9 cellular contexts compared by ENCODE assay signal in genomic region chr4:53592686-53593641, GRCh38. TPM values are rescaled to one million over a fixed set of nuclear protein-coding genes. Genes with fewer than 3 reads are reported as not detected.
A peak's percentile ranks its signal among the peaks of the same experiment; 100 is the strongest.
DNase-seq lines count a peak whose midpoint lies in the region; ATAC-seq lines count a peak whose summit lies in the region.
"Had no signal": no experiment of that assay in that cellular context is flagged by ENCODE, and none has a peak within 500 bp of the region (broad histone marks: within the 10 kb centered on the region; RNA-seq: fewer than 3 reads in every experiment).

No MANE protein-coding gene starts in this region.

- ATAC-seq in Right ventricle myocardium inferior (peak; percentile 57), GM19467 (IDR thresholded peaks at IDR 0.05; ENCODE audit: unreplicated experiment) (no peak), HG02678 (IDR thresholded peaks at IDR 0.05; ENCODE audit: unreplicated experiment) (no peak)

- peaks cover 0 to 3% (median 0%) of the 10 kb centered on the region in 8 donors for H3K9me3 Mint-ChIP-seq in CD4-positive, alpha-beta memory T cell

- peaks cover 13 to 15% of the 10 kb centered on the region in 2 donors for H3K27me3 Mint-ChIP-seq in CD4-positive, alpha-beta memory T cell

- H3K9me3 ChIP-seq in mesodermal cell (ENCODE audit: control insufficient read depth, low read length): no peaks in the 10 kb centered on the region
- no peaks in the 10 kb centered on the region for H3K9me3 ChIP-seq in CD4-positive, alpha-beta memory T cell (ENCODE audit: control insufficient read depth in 1 of 2, low read length in 2 of 2)
- H3K9me3 ChIP-seq: SJSA1 had no signal

- H3K4me1 Mint-ChIP-seq in CD4-positive, alpha-beta memory T cell: peaks cover 3 to 11% (median 6%) of the 10 kb centered on the region in 4 donors

- intact Hi-C loops in Right ventricle myocardium inferior (cut with DNase I) (no loop called here), cardiac septum (cut with DNase I) (no loop called here)
- intact Hi-C loops in CD4-positive, alpha-beta memory T cell (cut with micrococcal nuclease): no loop called here

- no peaks in the 10 kb centered on the region for H3K27me3 ChIP-seq in CD4-positive, alpha-beta memory T cell (ENCODE audit: insufficient read depth, low read length)
- H3K27me3 ChIP-seq: SJSA1 had no signal

- H3K36me3 ChIP-seq in mesodermal cell (ENCODE audit: control insufficient read depth, insufficient read depth, low read length): no peaks in the 10 kb centered on the region
- H3K36me3 ChIP-seq in CD4-positive, alpha-beta memory T cell (ENCODE audit: insufficient read depth, low read length): no peaks in the 10 kb centered on the region
- H3K36me3 ChIP-seq: SJSA1 had no signal

- H3K4me1 ChIP-seq in mesodermal cell (ENCODE audit: control insufficient read depth, insufficient read depth, low read length, poor library complexity, severe bottlenecking): peaks cover 28% of the 10 kb centered on the region
- H3K4me1 ChIP-seq in CD4-positive, alpha-beta memory T cell (ENCODE audit: insufficient read depth, low read length): no peaks in the 10 kb centered on the region

- DNase-seq in Right ventricle myocardium inferior (ENCODE audit: missing footprints) (no peak), cardiac septum (ENCODE audit: low spot score) (no peak), ecto neural progenitor cell (ENCODE audit: low spot score) (peak; percentile 60), NCI-H1092 (lab: John Stamatoyannopoulos, UW) (no peak)
- DNase-seq in CD4-positive, alpha-beta memory T cell: no peak

- 0 to 13% methylated on average over 4 to 6 of the region's 21 CpGs for WGBS in mesodermal cell (ENCODE audit: insufficient coverage in 2 of 2), 2 experiments

- peak overlapping the region; percentile 30 for H3K4me3 ChIP-seq in mesodermal cell (ENCODE audit: extremely low read depth, insufficient read depth, low read length, poor library complexity, severe bottlenecking)
- H3K4me3 ChIP-seq in CD4-positive, alpha-beta memory T cell (ENCODE audit: low read length in 2 of 2): no peak overlapping the region
- H3K4me3 ChIP-seq: SJSA1 had no signal

- no peak overlapping the region for H3K27ac Mint-ChIP-seq in CD4-positive, alpha-beta memory T cell

- POLR2A ChIA-PET in CD4-positive, alpha-beta memory T cell (lab: Charles Lee; ENCODE audit: partially characterized antibody): no interaction called here

- CTCF ChIA-PET in CD4-positive, alpha-beta memory T cell (lab: Charles Lee; ENCODE audit: partially characterized antibody): no interaction called here

- no peaks in the 10 kb centered on the region for H3K36me3 Mint-ChIP-seq in CD4-positive, alpha-beta memory T cell

- peak overlapping the region in 1 of 8 donors; percentile 27 for H3K4me3 Mint-ChIP-seq in CD4-positive, alpha-beta memory T cell

- H3K27ac ChIP-seq in mesodermal cell (ENCODE audit: low read depth, low read length, severe bottlenecking): peak overlapping the region; percentile 86
- H3K27ac ChIP-seq in CD4-positive, alpha-beta memory T cell (ENCODE audit: low read depth, low read length): no peak overlapping the region
- H3K27ac ChIP-seq: SJSA1 had no signal

RNA-seq across cellular contexts. Expression of gene LNX1, which starts 1.7 kb away (rescaled TPM):
- total RNA-seq in Right ventricle myocardium inferior (11.2 TPM), cardiac septum (1.8 TPM)
- 0.77 TPM for polyA plus RNA-seq in mesodermal cell (2013, experiment 1 of 2)
- polyA plus RNA-seq in mesodermal cell (2013, experiment 2 of 2): 0.66 TPM
- total RNA-seq in CD4-positive, alpha-beta memory T cell: not detected
- polyA plus RNA-seq in CD4-positive, alpha-beta memory T cell: under 1 TPM; 0.44 to 0.78 TPM
- total RNA-seq: SJSA1 had no signal
